Comparison of ENCODE assay signal across 8 cellular contexts in genomic region chrX:153599192-153600031, GRCh38. TPM values are rescaled to one million over a fixed set of nuclear protein-coding genes. Genes with fewer than 3 reads are reported as not detected.
DNase-seq lines count a peak whose midpoint lies in the region; TF ChIP-seq lines count a peak whose summit lies in the region.

No MANE protein-coding gene starts in this region.

- peaks cover 31% of the 10 kb centered on the region for H3K4me1 ChIP-seq in mononuclear cell (ENCODE audit: insufficient read depth, low read length)

- DNase-seq in CMK (ENCODE audit: low read depth): peak; percentile 64
- peak; percentile 97 for DNase-seq in GM20000 (ENCODE audit: low spot score)
- DNase-seq in HS-5 (ENCODE audit: low read depth): peak; percentile 28
- DNase-seq in NOMO-1 treated with dmso at 0.1 percent for 144 hours (lab: John Stamatoyannopoulos, UW; ENCODE audit: unreplicated experiment): peak; percentile 71
- peak; percentile 90 for DNase-seq in activated CD8-positive, alpha-beta memory T cell treated with anti-CD3 and anti-CD28 coated beads, Interleukin-2, amount 50 U/mL, for 48 hours
- peak; percentile 65 for DNase-seq in epidermal melanocyte (ENCODE audit: insufficient read length, low spot score)
- peak; percentile 65 to 79 for DNase-seq in stimulated activated CD8-positive, alpha-beta memory T cell treated with anti-CD3 and anti-CD28 coated beads, Interleukin-2, amount 100 ng/mL, for 1 hour (ENCODE audit: low read depth in 2 of 2)

- no peak for TF ChIP-seq CTCF in GM20000 (IDR thresholded peaks at IDR 0.05; ENCODE audit: extremely low read depth, missing control alignments)

- H3K27me3 ChIP-seq in mononuclear cell (ENCODE audit: insufficient read depth, low read length): no peaks in the 10 kb centered on the region

- no peaks in the 10 kb centered on the region for H3K9me3 ChIP-seq in mononuclear cell (ENCODE audit: low read depth, low read length)

- H3K4me3 ChIP-seq in mononuclear cell (ENCODE audit: low read length): peak overlapping the region; percentile 63

RNA-seq across cellular contexts. Expression of gene CCNQ, which starts 0.5 kb away (rescaled TPM):
- total RNA-seq in mononuclear cell: 12.0 TPM

RNA-seq across cellular contexts. Expression of gene DUSP9, which starts 47.6 kb away (rescaled TPM):
- total RNA-seq in mononuclear cell: not detected

Comparison
In these comparisons a context has a peak if more than half of its experiments do, and no peak if none do; other contexts are left out.
1. Peak in every context shown above with its lines: DNase-seq and H3K4me3 ChIP-seq.
2. DNase-seq: peak in every context shown above with its lines; median percentile 97 in GM20000; 90 in activated CD8-positive, alpha-beta memory T cell treated with anti-CD3 and anti-CD28 coated beads, Interleukin-2, amount 50 U/mL, for 48 hours; 72 in stimulated activated CD8-positive, alpha-beta memory T cell treated with anti-CD3 and anti-CD28 coated beads, Interleukin-2, amount 100 ng/mL, for 1 hour; 71 in NOMO-1 treated with dmso at 0.1 percent for 144 hours; 65 in epidermal melanocyte; 64 in CMK; 28 in HS-5.